ENCODE assay signal across 8 cellular contexts in the genomic region with DNA sequence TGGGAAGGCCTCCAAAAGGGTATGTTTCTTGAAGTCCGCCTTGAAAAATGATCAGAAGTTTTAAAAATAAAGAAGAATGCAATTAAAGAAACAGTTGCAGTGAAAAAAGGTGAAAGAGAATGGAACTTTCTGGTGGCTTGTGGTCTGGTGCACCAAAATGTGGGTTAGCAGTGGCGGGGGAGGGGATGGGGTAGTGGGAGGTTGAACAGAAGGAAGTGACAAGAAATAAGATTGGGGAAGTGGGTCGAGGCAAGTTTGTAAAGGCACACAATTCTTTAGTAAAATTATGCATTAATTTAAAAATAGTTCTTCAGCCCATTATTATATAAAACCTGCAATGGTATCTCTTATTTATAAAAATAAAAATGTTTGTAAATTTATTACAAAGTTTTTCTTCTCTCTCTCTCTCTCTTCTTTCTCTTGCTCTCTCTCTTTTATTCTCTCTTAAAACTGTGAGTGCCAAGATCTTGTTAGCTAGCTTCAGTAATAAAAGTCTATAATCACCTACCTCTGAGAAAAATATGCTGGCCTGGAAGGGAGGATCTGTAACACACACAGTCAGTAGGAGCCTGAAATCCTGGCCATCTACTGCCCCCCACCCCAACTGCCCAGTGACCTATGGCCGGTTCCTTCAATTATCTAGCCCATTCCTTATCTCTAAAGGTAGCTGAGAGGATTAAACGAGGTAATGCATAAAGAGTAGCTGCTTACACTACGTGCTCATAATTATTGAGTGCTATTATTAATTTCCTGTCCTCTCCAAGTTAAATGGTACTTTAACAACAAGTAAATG. TPM values are rescaled to one million over a fixed set of nuclear protein-coding genes. Genes with fewer than 3 reads are reported as not detected.
A peak's percentile ranks its signal among the peaks of the same experiment; 100 is the strongest.
DNase-seq lines count a peak whose midpoint lies in the region; ATAC-seq and FAIRE-seq lines count a peak whose summit lies in the region.

No MANE protein-coding gene starts in this region.

- CTCF ChIA-PET in activated CD4-positive, alpha-beta T cell treated with anti-CD3 and anti-CD28 coated beads for 36 hours (lab: Charles Lee): interaction anchor here (0.9 to 8.3 kb wide), 9 partner anchors 7 to 110 kb away, joined by 3 to 69 read pairs (median 7); no protein-coding TSS in a partner anchor

- FAIRE-seq in GM19239 (lab: Jason Lieb, UNC): peak; percentile 92

- peak overlapping the region; percentile 97 for H3K4me3 Mint-ChIP-seq in activated CD4-positive, alpha-beta T cell treated with anti-CD3 and anti-CD28 coated beads for 36 hours

- H3K27ac Mint-ChIP-seq in activated CD4-positive, alpha-beta T cell treated with anti-CD3 and anti-CD28 coated beads for 36 hours: peak overlapping the region; percentile 98

- POLR2A ChIA-PET in activated CD4-positive, alpha-beta T cell treated with anti-CD3 and anti-CD28 coated beads for 36 hours (lab: Charles Lee): interaction anchor here (1.1 to 3.1 kb wide), 4 partner anchors 10 to 30 kb away, joined by 3 to 25 read pairs (median 6); no protein-coding TSS in a partner anchor

- H3K36me3 Mint-ChIP-seq in activated CD4-positive, alpha-beta T cell treated with anti-CD3 and anti-CD28 coated beads for 36 hours (ENCODE audit: low read depth): peaks cover 58% of the 10 kb centered on the region

- intact Hi-C loops in activated CD4-positive, alpha-beta T cell treated with anti-CD3 and anti-CD28 coated beads for 36 hours (cut with DNase I, micrococcal nuclease): loop anchor here (1.0 to 10.0 kb wide), 12 partner anchors 11 to 1858 kb away; a partner anchor contains a TSS

- H3K27me3 Mint-ChIP-seq in activated CD4-positive, alpha-beta T cell treated with anti-CD3 and anti-CD28 coated beads for 36 hours: no peaks in the 10 kb centered on the region

- no peaks in the 10 kb centered on the region for H3K9me3 Mint-ChIP-seq in activated CD4-positive, alpha-beta T cell treated with anti-CD3 and anti-CD28 coated beads for 36 hours (ENCODE audit: low read depth)

- DNase-seq in GM19239 (ENCODE audit: insufficient read length, low spot score) (no peak), germinal center (ENCODE audit: low spot score) (peak; percentile 50), NCI-H1105 (lab: John Stamatoyannopoulos, UW) (no peak), NCI-H2081 (lab: John Stamatoyannopoulos, UW) (no peak), HK-2 (ENCODE audit: unreplicated experiment) (no peak)
- DNase-seq in activated CD4-positive, alpha-beta T cell treated with anti-CD3 and anti-CD28 coated beads for 36 hours: peak; percentile 88
- DNase-seq in stimulated activated CD4-positive, alpha-beta T cell treated with anti-CD3 and anti-CD28 coated beads, TNF-alpha, amount 100 ng/mL, for 1 hour (ENCODE audit: low read depth in 3 of 3, low spot score in 1 of 3): peak; percentile 50 to 57 (median 53)

- no peak for ATAC-seq in activated CD4-positive, alpha-beta T cell treated with anti-CD3 and anti-CD28 coated beads for 36 hours
- no peak for ATAC-seq in HG03354 (IDR thresholded peaks at IDR 0.05; ENCODE audit: poor library complexity, severe bottlenecking, unreplicated experiment)

- H3K4me1 Mint-ChIP-seq in activated CD4-positive, alpha-beta T cell treated with anti-CD3 and anti-CD28 coated beads for 36 hours: peaks cover 62% of the 10 kb centered on the region

RNA-seq across cellular contexts. Expression of a gene that starts 2.2 kb away (rescaled TPM):
- total RNA-seq in activated CD4-positive, alpha-beta T cell treated with anti-CD3 and anti-CD28 coated beads for 36 hours: 1,000 to 10,000 TPM; 1,060 to 1,089 TPM

RNA-seq across cellular contexts. Expression of a gene that starts 32.0 kb away (rescaled TPM):
- total RNA-seq in activated CD4-positive, alpha-beta T cell treated with anti-CD3 and anti-CD28 coated beads for 36 hours: under 1 TPM; 0.50 to 0.67 TPM

Comparison
In these comparisons a context has a peak if more than half of its experiments do, and no peak if none do; other contexts are left out.
1. DNase-seq: peak in activated CD4-positive, alpha-beta T cell treated with anti-CD3 and anti-CD28 coated beads for 36 hours (single experiment), germinal center (single experiment) and stimulated activated CD4-positive, alpha-beta T cell treated with anti-CD3 and anti-CD28 coated beads, TNF-alpha, amount 100 ng/mL, for 1 hour (3 of 3); none in GM19239 (single experiment), NCI-H1105 (single experiment), NCI-H2081 (0 of 2) and HK-2 (single experiment).